ENCODE assay signal across 16 cellular contexts in genomic region chr10:47449102-47449978, GRCh38. TPM values are rescaled to one million over a fixed set of nuclear protein-coding genes. Genes with fewer than 3 reads are reported as not detected.
DNase-seq lines count a peak whose midpoint lies in the region; ATAC-seq and TF ChIP-seq lines count a peak whose summit lies in the region.
"Had no signal": no experiment of that assay in that cellular context is flagged by ENCODE, and none has a peak within 500 bp of the region (broad histone marks: within the 10 kb centered on the region; RNA-seq: fewer than 3 reads in every experiment).

No MANE protein-coding gene starts in this region.

- H3F3A ChIP-seq in PC-3 (ENCODE audit: low read length, unreplicated experiment): no peaks in the 10 kb centered on the region

- no peaks in the 10 kb centered on the region for H3K9me3 ChIP-seq in PC-3 (ENCODE audit: low read length)
- H3K9me3 ChIP-seq: right lobe of liver had no signal

- no peaks in the 10 kb centered on the region for H3K36me3 ChIP-seq in PC-3 (ENCODE audit: low read depth, low read length)
- H3K36me3 ChIP-seq: left ventricle myocardium inferior, right lobe of liver had no signal

- H4K20me1 ChIP-seq in PC-3 (ENCODE audit: low read length): no peaks in the 10 kb centered on the region

- H2AFZ ChIP-seq in PC-3 (ENCODE audit: low read length): no peak overlapping the region

- H3K4me2 ChIP-seq in PC-3 (ENCODE audit: low read length): no peak overlapping the region

- BruUV-seq in PC-3 (replicated peaks; lab: Mats Ljungman, UMichigan): no TSS peak

- CTCF ChIA-PET in PC-3 (lab: Charles Lee): no interaction called here

- no peak overlapping the region for H3K27ac ChIP-seq in PC-3 (ENCODE audit: low read length)
- H3K27ac ChIP-seq: left ventricle myocardium inferior, right lobe of liver had no signal

- DNase-seq in DMS53 treated with DMSO at 0.1 percent for 48 hours (lab: John Stamatoyannopoulos, UW; ENCODE audit: unreplicated experiment) (peak; percentile 40), LHCN-M2 (ENCODE audit: low read depth) (peak; percentile 19), ecto neural progenitor cell (ENCODE audit: low spot score) (peak; percentile 39), putamen (ENCODE audit: low spot score) (peak; percentile 28), PC-3 (no peak), occipital lobe (lab: John Stamatoyannopoulos, UW) (no peak), NCI-H2029 treated with DMSO at 0.1 percent for 48 hours (lab: John Stamatoyannopoulos, UW) (no peak), NCI-H446 treated with DMSO at 0.1 percent for 48 hours (lab: John Stamatoyannopoulos, UW) (no peak)
- DNase-seq: COR-L47, Karpas-422, left ventricle myocardium inferior, right lobe of liver had no signal

- intact Hi-C loops in PC-3 (cut with micrococcal nuclease): no loop called here

- no peak for ATAC-seq in PC-3
- ATAC-seq: esophagus mucosa had no signal

- H3K79me2 ChIP-seq in PC-3 (ENCODE audit: low read length): no peaks in the 10 kb centered on the region

- no peak overlapping the region for H3K9ac ChIP-seq in PC-3 (ENCODE audit: low read length)

- no peak overlapping the region for H3K4me3 ChIP-seq in PC-3 (ENCODE audit: low read length)
- H3K4me3 ChIP-seq: left ventricle myocardium inferior, right lobe of liver had no signal

- POLR2A ChIA-PET in PC-3 (lab: Charles Lee; ENCODE audit: unreplicated experiment): no interaction called here

- no peaks in the 10 kb centered on the region for H3K27me3 ChIP-seq in PC-3 (ENCODE audit: low read length)
- H3K27me3 ChIP-seq: right lobe of liver had no signal

- no peaks in the 10 kb centered on the region for H3K9me2 ChIP-seq in PC-3 (replicated peaks; ENCODE audit: low read length)

- no peaks in the 10 kb centered on the region for H3K4me1 ChIP-seq in PC-3 (ENCODE audit: insufficient read depth, low read length)
- H3K4me1 ChIP-seq: left ventricle myocardium inferior, right lobe of liver had no signal

- TF ChIP-seq CTCF in PC-3 (conservative IDR thresholded peaks at IDR 0.05; ENCODE audit: low read depth, low read length): no peak

RNA-seq across cellular contexts. Expression of gene ANXA8, which starts 34.6 kb away (rescaled TPM):
- total RNA-seq in LHCN-M2 (2014; rRNA removed) (not detected in 2 replicates), PC-3 (2014; rRNA removed) (0.69 and 1.1 TPM in 2 replicates), occipital lobe (not detected)
- polyA plus RNA-seq in LHCN-M2 (2012): not detected
- total RNA-seq: left ventricle myocardium inferior had no signal
- polyA plus RNA-seq: neural cell had no signal

RNA-seq across cellular contexts. Expression of gene FAM25G, which starts 42.2 kb away (rescaled TPM):
- total RNA-seq in LHCN-M2 (2014; rRNA removed) (not detected in 2 replicates), PC-3 (2014; rRNA removed) (not detected in 2 replicates), occipital lobe (not detected)
- polyA plus RNA-seq in LHCN-M2 (2012): not detected
- total RNA-seq: H4, left ventricle myocardium inferior, right lobe of liver had no signal
- polyA plus RNA-seq: adipose tissue, neural cell had no signal

Comparison
In these comparisons a context has a peak if more than half of its experiments do, and no peak if none do; other contexts are left out.
1. DNase-seq: peak in DMS53 treated with DMSO at 0.1 percent for 48 hours (single experiment), LHCN-M2 (single experiment), ecto neural progenitor cell (single experiment) and putamen (single experiment); none in PC-3 (single experiment), occipital lobe (single experiment), NCI-H2029 treated with DMSO at 0.1 percent for 48 hours (single experiment) and NCI-H446 treated with DMSO at 0.1 percent for 48 hours (single experiment).